ENCODE assay signal across 14 cellular contexts in genomic region chr17:21663166-21663565, GRCh38. TPM values are rescaled to one million over a fixed set of nuclear protein-coding genes. Genes with fewer than 3 reads are reported as not detected.
"Had no signal": no experiment of that assay in that cellular context is flagged by ENCODE, and none has a peak within 500 bp of the region (broad histone marks: within the 10 kb centered on the region; RNA-seq: fewer than 3 reads in every experiment).

No MANE protein-coding gene starts in this region.

RNA-seq across cellular contexts. Expression of gene KCNJ18, which starts 29.2 kb away (rescaled TPM):
- total RNA-seq: naive thymus-derived CD8-positive, alpha-beta T cell; natural killer cell treated with Interleukin-12 subunit alpha and Interleukin-12 subunit beta and Interleukin-15 and Interleukin-18, amount 100 ng/mL, for 72 hours; neural crest cell; omental fat pad; ovary; prostate gland; pulmonary artery endothelial cell; right atrium auricular region; sciatic nerve; smooth muscle cell; spleen; transverse colon; upper lobe of right lung; vagina had no signal
